28 cellular contexts compared by ENCODE assay signal in the genomic region with DNA sequence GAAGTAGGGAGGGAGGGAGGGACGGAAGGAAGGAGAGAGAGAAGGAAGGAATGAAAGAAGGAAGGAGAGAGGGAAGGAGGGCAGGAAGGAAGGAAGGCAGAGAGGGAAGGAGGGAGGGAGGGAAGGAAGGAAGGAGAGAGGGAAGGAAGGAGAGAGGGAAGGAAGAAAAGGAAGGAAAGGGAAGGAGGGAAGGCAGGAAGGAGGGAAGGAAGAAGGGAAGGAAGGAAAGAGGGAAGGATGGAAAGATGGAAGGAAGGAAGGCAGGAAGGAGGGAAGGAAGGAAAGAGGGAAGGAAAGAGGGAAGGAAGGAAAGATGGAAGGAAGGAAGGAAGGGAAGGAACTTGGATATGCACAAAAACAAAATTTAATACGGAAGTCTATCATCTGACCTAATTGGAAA.
"Had no signal": no experiment of that assay in that cellular context is flagged by ENCODE, and none has a peak within 500 bp of the region (broad histone marks: within the 10 kb centered on the region; RNA-seq: fewer than 3 reads in every experiment).

No MANE protein-coding gene starts in this region.

- ATAC-seq: effector memory CD8-positive, alpha-beta T cell; esophagus mucosa; foreskin keratinocyte; gastrocnemius medialis; gastroesophageal sphincter; heart left ventricle; heart right ventricle had no signal

- H3K36me3 ChIP-seq: colonic mucosa, gastrocnemius medialis, heart left ventricle, heart right ventricle had no signal

- DNase-seq: colonic mucosa; cortex of kidney; dermis blood vessel endothelial cell; dorsolateral prefrontal cortex; effector CD4-positive, alpha-beta T cell; effector CD8-positive, alpha-beta T cell; effector memory CD4-positive, alpha-beta T cell; effector memory CD8-positive, alpha-beta T cell; endodermal cell; erythroblast; esophagus squamous epithelium; foreskin fibroblast; foreskin keratinocyte; foreskin melanocyte; gastrocnemius medialis; glutamatergic neuron; head of caudate nucleus; heart left ventricle; heart right ventricle had no signal

- H3K27me3 ChIP-seq: colonic mucosa, dorsolateral prefrontal cortex, esophagus muscularis mucosa, esophagus squamous epithelium, foreskin keratinocyte, gastrocnemius medialis, gastroesophageal sphincter, heart left ventricle, heart right ventricle had no signal

- H3K9me3 ChIP-seq: colonic mucosa, gastrocnemius medialis had no signal

- FAIRE-seq: colon, endometrium, endothelial cell of umbilical vein, frontal cortex had no signal

- H3K4me1 ChIP-seq: colonic mucosa, esophagus muscularis mucosa, esophagus squamous epithelium, foreskin keratinocyte, gastrocnemius medialis, gastroesophageal sphincter, heart left ventricle, heart right ventricle had no signal

- H3K27ac ChIP-seq: colonic mucosa, coronary artery, dorsolateral prefrontal cortex, epithelial cell of prostate, esophagus muscularis mucosa, esophagus squamous epithelium, foreskin keratinocyte, gastrocnemius medialis, gastroesophageal sphincter, heart left ventricle, heart right ventricle had no signal

- H3K4me3 ChIP-seq: colonic mucosa, coronary artery, dorsolateral prefrontal cortex, esophagus muscularis mucosa, esophagus squamous epithelium, gastrocnemius medialis, gastroesophageal sphincter, heart left ventricle, heart right ventricle had no signal
